ENCODE assay signal across 10 cellular contexts in genomic region chr20:51749674-51750036, GRCh38. TPM values are rescaled to one million over a fixed set of nuclear protein-coding genes. Genes with fewer than 3 reads are reported as not detected.
DNase-seq lines count a peak whose midpoint lies in the region; TF ChIP-seq lines count a peak whose summit lies in the region.
"Had no signal": no experiment of that assay in that cellular context is flagged by ENCODE, and none has a peak within 500 bp of the region (broad histone marks: within the 10 kb centered on the region; RNA-seq: fewer than 3 reads in every experiment).

No MANE protein-coding gene starts in this region.

- H2AFZ ChIP-seq in neural progenitor cell (replicated peaks): no peak overlapping the region

- TF ChIP-seq CTCF in Peyer's patch (IDR thresholded peaks at IDR 0.05): no peak
- no peak for TF ChIP-seq CTCF in epithelial cell of esophagus (IDR thresholded peaks at IDR 0.05; ENCODE audit: insufficient read depth, low read depth, low read length, missing control alignments)
- TF ChIP-seq CTCF in neural progenitor cell (IDR thresholded peaks at IDR 0.05): no peak
- TF ChIP-seq CTCF in GM20000 (IDR thresholded peaks at IDR 0.05; ENCODE audit: extremely low read depth, missing control alignments): no peak
- no peak for TF ChIP-seq CTCF in endothelial cell (IDR thresholded peaks at IDR 0.05; ENCODE audit: unreplicated experiment)

- no peaks in the 10 kb centered on the region for H3K9me3 ChIP-seq in Peyer's patch
- H3K9me3 ChIP-seq in neural progenitor cell (ENCODE audit: low read depth): no peaks in the 10 kb centered on the region

- H3K36me3 ChIP-seq in Peyer's patch (no peaks in the 10 kb centered on the region), neural progenitor cell (no peaks in the 10 kb centered on the region)

- DNase-seq in CD1c-positive myeloid dendritic cell (ENCODE audit: extremely low spot score) (peak; percentile 13), Peyer's patch (no peak), epithelial cell of esophagus (ENCODE audit: low read depth) (peak; percentile 66), neural progenitor cell (ENCODE audit: low spot score) (no peak), GM20000 (ENCODE audit: low spot score) (no peak), endothelial cell (ENCODE audit: low spot score) (no peak), cerebellar cortex (ENCODE audit: low spot score) (no peak)
- DNase-seq in T-helper 2 cell treated with Interferon-gamma antibody and Interleukin-4, amounts not matched to agents 5 μg/mL and 100 μg/mL, for 36 hours (ENCODE audit: low spot score): no peak
- DNase-seq: activated B cell treated with CpG ODN at 0.5 μM for 24 hours had no signal

- H3K27me3 ChIP-seq in Peyer's patch (no peaks in the 10 kb centered on the region), neural progenitor cell (no peaks in the 10 kb centered on the region)

- no peaks in the 10 kb centered on the region for H3K9me3 Mint-ChIP-seq in neural progenitor cell
- H3K9me3 Mint-ChIP-seq in endothelial cell (ENCODE audit: unreplicated experiment): no peaks in the 10 kb centered on the region
- no peaks in the 10 kb centered on the region for H3K9me3 Mint-ChIP-seq in T-helper 2 cell treated with Interferon-gamma antibody and Interleukin-4, amounts not matched to agents 5 μg/mL and 100 μg/mL, for 36 hours
- H3K9me3 Mint-ChIP-seq: activated B cell treated with CpG ODN at 0.5 μM for 24 hours had no signal

- peaks cover 0 to 31% (median 2%) of the 10 kb centered on the region in 4 donors for H3K4me1 ChIP-seq in Peyer's patch
- no peaks in the 10 kb centered on the region for H3K4me1 ChIP-seq in neural progenitor cell

- no peak for TF ChIP-seq POLR2A in Peyer's patch (IDR thresholded peaks at IDR 0.05)

- H3K27ac Mint-ChIP-seq in neural progenitor cell (peak overlapping the region; percentile 52), endothelial cell (ENCODE audit: unreplicated experiment) (no peak overlapping the region)
- H3K27ac Mint-ChIP-seq in T-helper 2 cell treated with Interferon-gamma antibody and Interleukin-4, amounts not matched to agents 5 μg/mL and 100 μg/mL, for 36 hours: no peak overlapping the region
- H3K27ac Mint-ChIP-seq: activated B cell treated with CpG ODN at 0.5 μM for 24 hours; activated naive CD8-positive, alpha-beta T cell had no signal

- H3K9ac ChIP-seq in neural progenitor cell: no peak overlapping the region

- no peak overlapping the region for H3K4me2 ChIP-seq in neural progenitor cell

- H3K4me3 ChIP-seq in Peyer's patch (peak overlapping the region in 1 of 4 donors; percentile 7), epithelial cell of esophagus (ENCODE audit: low read length) (no peak overlapping the region), neural progenitor cell (no peak overlapping the region)

- H3K27ac ChIP-seq in Peyer's patch (peak overlapping the region in 3 of 4 donors; percentile 52 to 92 (median 81)), neural progenitor cell (no peak overlapping the region)

- H3K79me2 ChIP-seq in neural progenitor cell (ENCODE audit: low read depth): peaks cover 20% of the 10 kb centered on the region

- no peak overlapping the region for H3K4me3 Mint-ChIP-seq in neural progenitor cell
- no peak overlapping the region for H3K4me3 Mint-ChIP-seq in endothelial cell (ENCODE audit: unreplicated experiment)
- H3K4me3 Mint-ChIP-seq in T-helper 2 cell treated with Interferon-gamma antibody and Interleukin-4, amounts not matched to agents 5 μg/mL and 100 μg/mL, for 36 hours: no peak overlapping the region
- H3K4me3 Mint-ChIP-seq: activated B cell treated with CpG ODN at 0.5 μM for 24 hours; activated naive CD8-positive, alpha-beta T cell had no signal

- H3K4me1 Mint-ChIP-seq in neural progenitor cell: peaks cover 4% of the 10 kb centered on the region
- peaks cover 11% of the 10 kb centered on the region for H3K4me1 Mint-ChIP-seq in endothelial cell (ENCODE audit: unreplicated experiment)
- peaks cover 2% of the 10 kb centered on the region for H3K4me1 Mint-ChIP-seq in T-helper 2 cell treated with Interferon-gamma antibody and Interleukin-4, amounts not matched to agents 5 μg/mL and 100 μg/mL, for 36 hours (ENCODE audit: low read depth)
- H3K4me1 Mint-ChIP-seq: activated B cell treated with CpG ODN at 0.5 μM for 24 hours had no signal

- peaks cover 2% of the 10 kb centered on the region for H3K36me3 Mint-ChIP-seq in neural progenitor cell
- no peaks in the 10 kb centered on the region for H3K36me3 Mint-ChIP-seq in endothelial cell (ENCODE audit: low read depth, unreplicated experiment)
- H3K36me3 Mint-ChIP-seq in T-helper 2 cell treated with Interferon-gamma antibody and Interleukin-4, amounts not matched to agents 5 μg/mL and 100 μg/mL, for 36 hours (ENCODE audit: low read depth): no peaks in the 10 kb centered on the region
- H3K36me3 Mint-ChIP-seq: activated naive CD8-positive, alpha-beta T cell had no signal

- peaks cover 4% of the 10 kb centered on the region for H3K27me3 Mint-ChIP-seq in neural progenitor cell (ENCODE audit: insufficient read depth, low read depth)
- H3K27me3 Mint-ChIP-seq in endothelial cell (ENCODE audit: unreplicated experiment): no peaks in the 10 kb centered on the region
- no peaks in the 10 kb centered on the region for H3K27me3 Mint-ChIP-seq in T-helper 2 cell treated with Interferon-gamma antibody and Interleukin-4, amounts not matched to agents 5 μg/mL and 100 μg/mL, for 36 hours (ENCODE audit: low read depth)
- H3K27me3 Mint-ChIP-seq: activated B cell treated with CpG ODN at 0.5 μM for 24 hours; activated naive CD8-positive, alpha-beta T cell had no signal

- peaks cover 15% of the 10 kb centered on the region for H3F3A ChIP-seq in neural progenitor cell (ENCODE audit: low read depth)

- H4K20me1 ChIP-seq in neural progenitor cell (ENCODE audit: low read depth): no peaks in the 10 kb centered on the region

RNA-seq across cellular contexts. Expression of gene ATP9A, which starts 18.5 kb away (rescaled TPM):
- 10 to 100 TPM; 27.2 to 73.1 (median 48.7) TPM for total RNA-seq in Peyer's patch
- 17.6 and 18.2 TPM in 2 replicates for total RNA-seq in neural progenitor cell (ENCODE audit: low replicate concordance)
- 30.6 TPM for total RNA-seq in endothelial cell (ENCODE audit: unreplicated experiment)

RNA-seq across cellular contexts. Expression of gene SALL4, which starts 52.7 kb away (rescaled TPM):
- total RNA-seq in Peyer's patch: 10 to 100 TPM in 1 of 4 donors, 1 to 10 TPM in 1, not detected in 2; 1.7 to 13.2 TPM
- 219 and 274 TPM in 2 replicates for total RNA-seq in neural progenitor cell (ENCODE audit: low replicate concordance)
- 65.4 TPM for total RNA-seq in endothelial cell (ENCODE audit: unreplicated experiment)
- total RNA-seq: activated B cell treated with CpG ODN at 0.5 μM for 24 hours had no signal

Comparison
In these comparisons a context has a peak if more than half of its experiments do, and no peak if none do; other contexts are left out.
1. DNase-seq: peak in CD1c-positive myeloid dendritic cell (single experiment) and epithelial cell of esophagus (single experiment); none in Peyer's patch (0 of 3), neural progenitor cell (single experiment), GM20000 (single experiment), endothelial cell (single experiment), T-helper 2 cell treated with Interferon-gamma antibody and Interleukin-4, amounts not matched to agents 5 μg/mL and 100 μg/mL, for 36 hours (single experiment) and cerebellar cortex (single experiment).